5 cellular contexts compared by ENCODE assay signal in genomic region chr17:6875276-6875675, GRCh38. TPM values are rescaled to one million over a fixed set of nuclear protein-coding genes. Genes with fewer than 3 reads are reported as not detected.
"Had no signal": no experiment of that assay in that cellular context is flagged by ENCODE, and none has a peak within 500 bp of the region (broad histone marks: within the 10 kb centered on the region; RNA-seq: fewer than 3 reads in every experiment).

No MANE protein-coding gene starts in this region.

RNA-seq across cellular contexts. Expression of gene TEKT1, which starts 43.7 kb away (rescaled TPM):
- total RNA-seq: GM23248, H4, H7, HFFc6, IMR-90 had no signal
- polyA plus RNA-seq: GM23248, IMR-90 had no signal
